In genomic region chr1:225454067-225454618, GRCh38 we compare ENCODE assay signal across 9 cellular contexts. TPM values are rescaled to one million over a fixed set of nuclear protein-coding genes. Genes with fewer than 3 reads are reported as not detected.
DNase-seq lines count a peak whose midpoint lies in the region; ATAC-seq, FAIRE-seq and TF ChIP-seq lines count a peak whose summit lies in the region.
"Had no signal": no experiment of that assay in that cellular context is flagged by ENCODE, and none has a peak within 500 bp of the region (broad histone marks: within the 10 kb centered on the region; RNA-seq: fewer than 3 reads in every experiment).

No MANE protein-coding gene starts in this region.

- no peak for TF ChIP-seq POLR2A in K562 (conservative IDR thresholded peaks at IDR 0.05)

- BruUV-seq in K562 (replicated peaks; lab: Mats Ljungman, UMichigan): no TSS peak

- H3K36me3 ChIP-seq in K562 (ENCODE audit: control insufficient read depth, insufficient read depth, low read length): no peaks in the 10 kb centered on the region
- H3K36me3 ChIP-seq in aorta (ENCODE audit: control insufficient read depth in 1 of 2, insufficient read depth in 2 of 2, low read length in 1 of 2): no peaks in the 10 kb centered on the region
- H3K36me3 ChIP-seq: prostate gland had no signal

- WGBS in K562 (ENCODE audit: insufficient coverage, low coverage, missing lambda C conversion rate): 20% methylated on average over 4 of the region's 4 CpGs
- 38 to 41% methylated on average over 4 of the region's 4 CpGs for WGBS in aorta, 2 donors

- TF ChIP-seq CTCF in K562 (IDR thresholded peaks at IDR 0.05 in 2 of 3, conservative IDR thresholded peaks at IDR 0.05 in 1 of 3; ENCODE audit: insufficient read depth in 2 of 3, low read depth in 1 of 3, low read length in 3 of 3): no peak

- peak overlapping the region; percentile 27; the same call in 2 of the 3 replicates for H3K27ac ChIP-seq in K562 (ENCODE audit: extremely low read depth, low read depth, low read length)
- no peak overlapping the region for H3K27ac ChIP-seq in aorta (ENCODE audit: low read depth in 1 of 2, low read length in 2 of 2)

- H3K9ac ChIP-seq in K562 (ENCODE audit: insufficient read depth in 1 of 2, low read depth in 2 of 2, low read length in 2 of 2): no peak overlapping the region

- no peak for FAIRE-seq in K562 (lab: Jason Lieb, UNC)
- FAIRE-seq: GM18507 had no signal

- peaks cover 7 to 11% of the 10 kb centered on the region in 2 experiments; a peak in 3 of 5 replicates for H3K4me1 ChIP-seq in K562 (replicated peaks in 1 of 2; ENCODE audit: control insufficient read depth in 2 of 2, insufficient read depth in 2 of 2, low read length in 2 of 2)
- peaks cover 0 to 5% of the 10 kb centered on the region in 2 donors for H3K4me1 ChIP-seq in aorta (ENCODE audit: control insufficient read depth in 1 of 2, insufficient read depth in 2 of 2, low read length in 2 of 2)
- H3K4me1 ChIP-seq: prostate gland had no signal

- ATAC-seq in HG02588 (IDR thresholded peaks at IDR 0.05; ENCODE audit: unreplicated experiment) (peak; percentile 7), K562 (peak; percentile 51), aorta (ENCODE audit: low FRiP score) (no peak)

- H3K4me2 ChIP-seq in K562 (ENCODE audit: insufficient read depth, low read length): peak overlapping the region; percentile 9; the same call in 1 of the 2 replicates

- no peak for TF ChIP-seq RAD21 in K562 (CRISPR knock-in tag; conservative IDR thresholded peaks at IDR 0.05 in 1 of 2, IDR thresholded peaks at IDR 0.05 in 1 of 2)

- no peaks in the 10 kb centered on the region for H3K9me1 ChIP-seq in K562 (ENCODE audit: control insufficient read depth, insufficient read depth, low read length)

- peak overlapping the region; percentile 32 for H2AFZ ChIP-seq in K562 (ENCODE audit: low read depth, low read length)

- H4K20me1 ChIP-seq in K562 (replicated peaks; ENCODE audit: control insufficient read depth, insufficient read depth, low read length): no peaks in the 10 kb centered on the region

- H3K4me3 ChIP-seq in K562 (no peak overlapping the region), aorta (ENCODE audit: low read length in 2 of 2) (no peak overlapping the region)
- H3K4me3 ChIP-seq: prostate gland had no signal

- POLR2A ChIA-PET in K562 (lab: Yijun Ruan, JAX): interaction anchor here (1.1 kb wide), 1 partner anchor 9 kb away, joined by 4 read pairs; no protein-coding TSS in a partner anchor

- intact Hi-C loops in K562 (cut with micrococcal nuclease) (no loop called here), aorta (cut with DNase I) (no loop called here)

- TF ChIP-seq EP300 in K562 (IDR thresholded peaks at IDR 0.05; ENCODE audit: low read length): no peak

- H3K79me2 ChIP-seq in K562 (ENCODE audit: control insufficient read depth, insufficient read depth, low read length): no peaks in the 10 kb centered on the region

- H3K27me3 ChIP-seq in K562 (ENCODE audit: control insufficient read depth in 2 of 2, insufficient read depth in 2 of 2, low read length in 2 of 2) (no peaks in the 10 kb centered on the region), aorta (ENCODE audit: control insufficient read depth in 1 of 2, insufficient read depth in 2 of 2, low read length in 1 of 2) (no peaks in the 10 kb centered on the region)

- in situ Hi-C loops in K562 (cut with MboI): no loop called here

- DNase-seq in NCI-H146 treated with DMSO at 0.1 percent for 48 hours (lab: John Stamatoyannopoulos, UW; ENCODE audit: unreplicated experiment) (peak; percentile 26), K562 (ENCODE audit: extremely low read depth in 1 of 4, low spot score in 3 of 4) (no peak), renal cortical epithelial cell (ENCODE audit: low read depth) (peak; percentile 96), DMS114 treated with DMSO at 0.1 percent for 48 hours (lab: John Stamatoyannopoulos, UW; ENCODE audit: unreplicated experiment) (no peak), UCSD-AML1 (lab: John Stamatoyannopoulos, UW; ENCODE audit: unreplicated experiment) (no peak), aorta (no peak)

- H3K9me3 ChIP-seq in K562 (replicated peaks; ENCODE audit: control insufficient read depth, insufficient read depth, low read depth, low read length) (no peaks in the 10 kb centered on the region), aorta (ENCODE audit: control insufficient read depth, low read length) (no peaks in the 10 kb centered on the region)
- H3K9me3 ChIP-seq: prostate gland had no signal

- CTCF ChIA-PET in K562 (lab: Yijun Ruan, JAX; ENCODE audit: low intra/inter-chr PET ratio): no interaction called here

TF ChIP-seq in K562, 482 proteins besides CTCF, POLR2A, EP300 and RAD21:
- TF ChIP-seq NFIC (IDR thresholded peaks at IDR 0.05) (0 out of 2 replicates have a peak, but pooled peaks have one; percentile 8), CSDE1 (IDR thresholded peaks at IDR 0.05) (no peak), CEBPG (CRISPR knock-in tag; IDR thresholded peaks at IDR 0.05) (peak; percentile 47; the same call in 1 of the 2 replicates), CEBPG (tag; conservative IDR thresholded peaks at IDR 0.05 in 1 of 2, IDR thresholded peaks at IDR 0.05 in 1 of 2) (peak; percentile 50 to 74; a peak in 3 of 4 replicates), ZNF41 (CRISPR knock-in tag; conservative IDR thresholded peaks at IDR 0.05) (no peak)

RNA-seq across cellular contexts. Expression of gene LBR, which starts 26.3 kb away (rescaled TPM):
- total RNA-seq in K562 (2011; cell fraction: chromatin; rRNA removed; ENCODE audit: low replicate concordance): 218 and 419 TPM in 2 replicates
- total RNA-seq in K562 (2011; cell fraction: nucleolus; rRNA removed): 192 and 198 TPM in 2 replicates
- total RNA-seq in K562 (2011; cell fraction: nucleoplasm; rRNA removed): 268 and 304 TPM in 2 replicates
- 102 and 116 TPM in 2 replicates for total RNA-seq in K562 (2014; rRNA removed)
- total RNA-seq in K562 (2014; rRNA removed; fragmentation: Illumina TruSeq; extraction: Trizol): 205 and 234 TPM in 2 replicates
- total RNA-seq in K562 (2015; rRNA removed; fragmentation: Illumina TruSeq; extraction: Trizol): 177 and 192 TPM in 2 replicates
- 229 and 235 TPM in 2 replicates for total RNA-seq in K562 (2021)
- 170 and 197 TPM in 2 replicates for polyA plus RNA-seq in K562 (2011; rRNA removed)
- 90.3 and 164 TPM in 2 replicates for polyA plus RNA-seq in K562 (2011; cell fraction: cytosol; rRNA removed)
- polyA plus RNA-seq in K562 (2011; cell fraction: nucleus; rRNA removed): 137 and 143 TPM in 2 replicates
- polyA plus RNA-seq in K562 (2012): 106 and 154 TPM in 2 replicates
- 160 and 197 TPM in 2 replicates for polyA plus RNA-seq in K562 (2014; fragmentation: Illumina TruSeq; extraction: Trizol)
- polyA plus RNA-seq in K562 (2014; fragmentation: Nextera tagmentation; extraction: Ambion mirVana): 100 to 1,000 TPM; 203 to 217 TPM
- 144 and 147 TPM in 2 replicates for polyA plus RNA-seq in K562 (2014; rRNA removed)
- polyA minus RNA-seq in K562 (2011; rRNA and poly(A)+ RNA removed): 186 and 194 TPM in 2 replicates
- 95.8 and 96.2 TPM in 2 replicates for polyA minus RNA-seq in K562 (2011; cell fraction: cytosol; rRNA and poly(A)+ RNA removed)
- 102 and 157 TPM in 2 replicates for polyA minus RNA-seq in K562 (2011; cell fraction: nucleus; rRNA and poly(A)+ RNA removed)
- 60.5 and 75.0 TPM in 2 replicates for total RNA-seq in renal cortical epithelial cell
- total RNA-seq in aorta: 10 to 100 TPM; 42.2 to 48.4 TPM
- polyA plus RNA-seq in aorta: 10 to 100 TPM in 1 of 2 donors, 1 to 10 TPM in 1; 8.5 to 16.2 TPM

Comparison
In these comparisons a context has a peak if more than half of its experiments do, and no peak if none do; other contexts are left out.
1. DNase-seq: peak in NCI-H146 treated with DMSO at 0.1 percent for 48 hours (single experiment) and renal cortical epithelial cell (single experiment); none in K562 (0 of 4), DMS114 treated with DMSO at 0.1 percent for 48 hours (single experiment), UCSD-AML1 (single experiment) and aorta (0 of 2).